In genomic region chr1:99481391-99481996, GRCh38 we compare ENCODE assay signal across 8 cellular contexts.
A peak's percentile ranks its signal among the peaks of the same experiment; 100 is the strongest.
DNase-seq lines count a peak whose midpoint lies in the region; ATAC-seq and TF ChIP-seq lines count a peak whose summit lies in the region.

No MANE protein-coding gene starts in this region.

- H3K36me3 Mint-ChIP-seq in activated CD4-positive, alpha-beta T cell treated with anti-CD3 and anti-CD28 coated beads, Interleukin-2, amount 10 ng/mL, durations not matched to agents 24 days and 14 days (ENCODE audit: low read depth), result no peaks in the 10 kb centered on the region

- no peak overlapping the region for H3K4me3 Mint-ChIP-seq in activated CD4-positive, alpha-beta T cell treated with anti-CD3 and anti-CD28 coated beads, Interleukin-2, amount 10 ng/mL, durations not matched to agents 24 days and 14 days

- H3K4me1 Mint-ChIP-seq in activated CD4-positive, alpha-beta T cell treated with anti-CD3 and anti-CD28 coated beads, Interleukin-2, amount 10 ng/mL, durations not matched to agents 24 days and 14 days, result no peaks in the 10 kb centered on the region

- peaks cover 5% of the 10 kb centered on the region for H3K27me3 Mint-ChIP-seq in activated CD4-positive, alpha-beta T cell treated with anti-CD3 and anti-CD28 coated beads, Interleukin-2, amount 10 ng/mL, durations not matched to agents 24 days and 14 days

- no peak overlapping the region for H3K27ac Mint-ChIP-seq in activated CD4-positive, alpha-beta T cell treated with anti-CD3 and anti-CD28 coated beads, Interleukin-2, amount 10 ng/mL, durations not matched to agents 24 days and 14 days

- no peak overlapping the region for H3K4me3 ChIP-seq in GM12865 (ENCODE audit: low read depth, low read length)

- no peaks in the 10 kb centered on the region for H3K9me3 Mint-ChIP-seq in activated CD4-positive, alpha-beta T cell treated with anti-CD3 and anti-CD28 coated beads, Interleukin-2, amount 10 ng/mL, durations not matched to agents 24 days and 14 days

- intact Hi-C loops in activated CD4-positive, alpha-beta T cell treated with anti-CD3 and anti-CD28 coated beads, Interleukin-2, amount 10 ng/mL, durations not matched to agents 24 days and 14 days (cut with micrococcal nuclease), result loop anchor here (1.0 kb wide), 2 partner anchors 301 to 687 kb away; no protein-coding TSS in a partner anchor

- DNase-seq in AG09319 (ENCODE audit: extremely low read depth, low read depth) (no peak), GM12865 (ENCODE audit: low read depth) (peak; percentile 65), NCI-H345 (lab: John Stamatoyannopoulos, UW) (peak; percentile 65), globus pallidus (ENCODE audit: low spot score) (peak; percentile 65), pons (ENCODE audit: low spot score) (peak; percentile 80)
- peak; percentile 78 for DNase-seq in activated CD4-positive, alpha-beta T cell treated with anti-CD3 and anti-CD28 coated beads, Interleukin-2, amount 10 ng/mL, durations not matched to agents 24 days and 14 days

- ATAC-seq in HG02973 (IDR thresholded peaks at IDR 0.05; ENCODE audit: unreplicated experiment) (peak; percentile 76), GM21447 (IDR thresholded peaks at IDR 0.05; ENCODE audit: unreplicated experiment) (no peak)

- TF ChIP-seq CTCF in AG09319 (IDR thresholded peaks at IDR 0.05; ENCODE audit: low read depth, low read length), result peak; percentile 76
- TF ChIP-seq CTCF in GM12865 (IDR thresholded peaks at IDR 0.05; ENCODE audit: insufficient read depth, low read depth, low read length, missing control alignments), result peak; percentile 56
